28 cellular contexts compared by ENCODE assay signal in genomic region chr10:92075829-92076228, GRCh38.
"Had no signal": no experiment of that assay in that cellular context is flagged by ENCODE, and none has a peak within 500 bp of the region (broad histone marks: within the 10 kb centered on the region; RNA-seq: fewer than 3 reads in every experiment).

No MANE protein-coding gene starts in this region.

- H3K9me3 Mint-ChIP-seq: naive thymus-derived CD4-positive, alpha-beta T cell; natural killer cell; nephron; neural progenitor cell; stimulated activated effector memory CD8-positive, alpha-beta T cell treated with anti-CD3 and anti-CD28 coated beads, Interleukin-12 subunit alpha, Interleukin-12 subunit beta, amount 100 ng/mL, for 72 hours; stimulated activated naive B cell treated with anti-CD40 and anti-IgM and Interleukin-4, amounts not matched to agents 10 μg/mL and 1 μg/mL and 100 μg/mL, for 72 hours; stimulated activated naive CD8-positive, alpha-beta T cell treated with anti-CD3 and anti-CD28 coated beads, Interleukin-15, Interleukin-2, amounts not matched to agents 100 ng/mL and 50 ng/mL, for 24 hours; type B pancreatic cell had no signal

- H3K4me3 ChIP-seq: neural progenitor cell, ovary, psoas muscle, right lobe of liver, sigmoid colon, stomach, tibial artery, transverse colon, upper lobe of right lung, uterus had no signal

- H3K27ac Mint-ChIP-seq: naive thymus-derived CD4-positive, alpha-beta T cell; natural killer cell; nephron; neural progenitor cell; progenitor cell of endocrine pancreas; stimulated activated effector memory CD8-positive, alpha-beta T cell treated with anti-CD3 and anti-CD28 coated beads, Interleukin-12 subunit alpha, Interleukin-12 subunit beta, amount 100 ng/mL, for 72 hours; stimulated activated naive B cell treated with anti-CD40 and anti-IgM and Interleukin-4, amounts not matched to agents 10 μg/mL and 1 μg/mL and 100 μg/mL, for 72 hours; stimulated activated naive CD8-positive, alpha-beta T cell treated with anti-CD3 and anti-CD28 coated beads, Interleukin-15, Interleukin-2, amounts not matched to agents 100 ng/mL and 50 ng/mL, for 24 hours; type B pancreatic cell had no signal

- H3K4me1 Mint-ChIP-seq: naive thymus-derived CD4-positive, alpha-beta T cell; natural killer cell; nephron; neural progenitor cell; stimulated activated effector memory CD8-positive, alpha-beta T cell treated with anti-CD3 and anti-CD28 coated beads, Interleukin-12 subunit alpha, Interleukin-12 subunit beta, amount 100 ng/mL, for 72 hours; stimulated activated naive B cell treated with anti-CD40 and anti-IgM and Interleukin-4, amounts not matched to agents 10 μg/mL and 1 μg/mL and 100 μg/mL, for 72 hours had no signal

- ATAC-seq: naive thymus-derived CD4-positive, alpha-beta T cell; natural killer cell; psoas muscle; right cardiac atrium; right lobe of liver; stimulated activated effector memory CD8-positive, alpha-beta T cell treated with anti-CD3 and anti-CD28 coated beads, Interleukin-12 subunit alpha, Interleukin-12 subunit beta, amount 100 ng/mL, for 72 hours; stimulated activated naive B cell treated with anti-CD40 and anti-IgM and Interleukin-4, amounts not matched to agents 10 μg/mL and 1 μg/mL and 100 μg/mL, for 72 hours; upper lobe of right lung had no signal

- H3K4me1 ChIP-seq: neural progenitor cell, parathyroid adenoma, psoas muscle, sigmoid colon, stomach, tibial artery, transverse colon, upper lobe of right lung, uterus had no signal

- H3K27me3 ChIP-seq: neural progenitor cell, ovary, right lobe of liver, sigmoid colon, stomach, tibial artery, transverse colon, upper lobe of right lung, uterus had no signal

- H3K36me3 Mint-ChIP-seq: neural progenitor cell had no signal

- H3K4me3 Mint-ChIP-seq: naive thymus-derived CD4-positive, alpha-beta T cell; natural killer cell; nephron; neural progenitor cell; stimulated activated effector memory CD8-positive, alpha-beta T cell treated with anti-CD3 and anti-CD28 coated beads, Interleukin-12 subunit alpha, Interleukin-12 subunit beta, amount 100 ng/mL, for 72 hours; stimulated activated naive B cell treated with anti-CD40 and anti-IgM and Interleukin-4, amounts not matched to agents 10 μg/mL and 1 μg/mL and 100 μg/mL, for 72 hours; stimulated activated naive CD8-positive, alpha-beta T cell treated with anti-CD3 and anti-CD28 coated beads, Interleukin-15, Interleukin-2, amounts not matched to agents 100 ng/mL and 50 ng/mL, for 24 hours; type B pancreatic cell had no signal

- DNase-seq: naive thymus-derived CD4-positive, alpha-beta T cell; natural killer cell; nucleus accumbens; ovary; posterior cingulate gyrus; psoas muscle; right cardiac atrium; right lobe of liver; sigmoid colon; small intestine; stimulated activated CD4-positive, alpha-beta T cell treated with anti-CD3 and anti-CD28 coated beads, Interleukin-15, amount 100 ng/mL, for 24 hours; stimulated activated CD4-positive, alpha-beta T cell treated with anti-CD3 and anti-CD28 coated beads, Interleukin-2, amount 100 ng/mL, for 24 hours; stimulated activated CD4-positive, alpha-beta T cell treated with anti-CD3 and anti-CD28 coated beads, Interleukin-2, amount 100 ng/mL, for 48 hours; stimulated activated CD4-positive, alpha-beta T cell treated with anti-CD3 and anti-CD28 coated beads, Interleukin-4, amount 100 ng/mL, for 24 hours; stimulated activated naive B cell treated with anti-CD40 and anti-IgM and Interleukin-4, amounts not matched to agents 10 μg/mL and 1 μg/mL and 100 μg/mL, for 72 hours; stimulated activated naive CD4-positive, alpha-beta T cell treated with Interleukin-2 at 50 U/mL for 16 hours; stomach; tibial artery; transverse colon; upper lobe of right lung; uterus had no signal

- H3K36me3 ChIP-seq: neural progenitor cell, ovary, uterus had no signal

- H3K9me3 ChIP-seq: ovary, psoas muscle, right lobe of liver, sigmoid colon, stomach, tibial artery, transverse colon, upper lobe of right lung, uterus had no signal

- H3K27me3 Mint-ChIP-seq: naive thymus-derived CD4-positive, alpha-beta T cell; progenitor cell of endocrine pancreas; stimulated activated naive B cell treated with anti-CD40 and anti-IgM and Interleukin-4, amounts not matched to agents 10 μg/mL and 1 μg/mL and 100 μg/mL, for 72 hours; stimulated activated naive CD8-positive, alpha-beta T cell treated with anti-CD3 and anti-CD28 coated beads, Interleukin-15, Interleukin-2, amounts not matched to agents 100 ng/mL and 50 ng/mL, for 24 hours; type B pancreatic cell had no signal

- H3K27ac ChIP-seq: neural progenitor cell, ovary, parathyroid adenoma, psoas muscle, right lobe of liver, sigmoid colon, tibial artery, transverse colon, upper lobe of right lung, uterus had no signal
